ENCODE assay signal across 25 cellular contexts in genomic region chr14:85978851-85979250, GRCh38.
DNase-seq lines count a peak whose midpoint lies in the region; ATAC-seq and TF ChIP-seq lines count a peak whose summit lies in the region.
"Had no signal": no experiment of that assay in that cellular context is flagged by ENCODE, and none has a peak within 500 bp of the region (broad histone marks: within the 10 kb centered on the region; RNA-seq: fewer than 3 reads in every experiment).

No MANE protein-coding gene starts in this region.

- no peaks in the 10 kb centered on the region for H3K27me3 Mint-ChIP-seq in neural progenitor cell (ENCODE audit: insufficient read depth, low read depth)
- H3K27me3 Mint-ChIP-seq: activated CD4-positive, alpha-beta T cell treated with anti-CD3 and anti-CD28 coated beads, Interleukin-2, amount 10 ng/mL, durations not matched to agents 24 days and 14 days; activated naive CD8-positive, alpha-beta T cell treated with anti-CD3 and anti-CD28 coated beads, Interleukin-2, amount 50 U/mL, for 24 hours; CD4-positive, CD25-positive, alpha-beta regulatory T cell; stimulated activated naive B cell treated with anti-CD40 and anti-IgM and Interleukin-4, amounts not matched to agents 10 μg/mL and 1 μg/mL and 100 μg/mL, for 72 hours had no signal

- H3K4me1 Mint-ChIP-seq in neural progenitor cell: no peaks in the 10 kb centered on the region
- H3K4me1 Mint-ChIP-seq: activated CD4-positive, alpha-beta T cell treated with anti-CD3 and anti-CD28 coated beads, Interleukin-2, amount 10 ng/mL, durations not matched to agents 24 days and 14 days; activated naive CD8-positive, alpha-beta T cell treated with anti-CD3 and anti-CD28 coated beads, Interleukin-2, amount 50 U/mL, for 24 hours had no signal

- no peak overlapping the region for H3K4me3 Mint-ChIP-seq in neural progenitor cell
- H3K4me3 Mint-ChIP-seq: activated CD4-positive, alpha-beta T cell treated with anti-CD3 and anti-CD28 coated beads, Interleukin-2, amount 10 ng/mL, durations not matched to agents 24 days and 14 days; activated naive CD8-positive, alpha-beta T cell treated with anti-CD3 and anti-CD28 coated beads, Interleukin-2, amount 50 U/mL, for 24 hours; activated T-cell treated with anti-CD3 and anti-CD28 coated beads, Interleukin-2, amount 50 U/mL, for 4 hours; CD4-positive, CD25-positive, alpha-beta regulatory T cell; stimulated activated naive B cell treated with anti-CD40 and anti-IgM and Interleukin-4, amounts not matched to agents 10 μg/mL and 1 μg/mL and 100 μg/mL, for 72 hours had no signal

- H3K4me3 ChIP-seq in fibroblast of mammary gland (ENCODE audit: control insufficient read depth, low read depth, low read length) (no peak overlapping the region), neural progenitor cell (no peak overlapping the region)
- H3K4me3 ChIP-seq: heart left ventricle, sigmoid colon, suprapubic skin had no signal

- H3K36me3 Mint-ChIP-seq in neural progenitor cell: no peaks in the 10 kb centered on the region

- H3K27ac Mint-ChIP-seq in neural progenitor cell: no peak overlapping the region
- H3K27ac Mint-ChIP-seq: activated CD4-positive, alpha-beta T cell treated with anti-CD3 and anti-CD28 coated beads, Interleukin-2, amount 10 ng/mL, durations not matched to agents 24 days and 14 days; activated naive CD8-positive, alpha-beta T cell treated with anti-CD3 and anti-CD28 coated beads, Interleukin-2, amount 50 U/mL, for 24 hours; stimulated activated naive B cell treated with anti-CD40 and anti-IgM and Interleukin-4, amounts not matched to agents 10 μg/mL and 1 μg/mL and 100 μg/mL, for 72 hours had no signal

- no peaks in the 10 kb centered on the region for H3K9me3 ChIP-seq in neural progenitor cell (ENCODE audit: low read depth)
- H3K9me3 ChIP-seq: suprapubic skin had no signal

- H3K27me3 ChIP-seq in neural progenitor cell: no peaks in the 10 kb centered on the region
- H3K27me3 ChIP-seq: heart left ventricle, sigmoid colon, suprapubic skin had no signal

- H3K9ac ChIP-seq in neural progenitor cell: no peak overlapping the region

- no peak overlapping the region for H3K27ac ChIP-seq in neural progenitor cell
- H3K27ac ChIP-seq: heart left ventricle, sigmoid colon, suprapubic skin had no signal

- TF ChIP-seq CTCF in LNCAP (IDR thresholded peaks at IDR 0.05) (peak; percentile 54), fibroblast of mammary gland (conservative IDR thresholded peaks at IDR 0.05; ENCODE audit: control insufficient read depth, insufficient read depth, low read depth, low read length) (peak; percentile 8), neural progenitor cell (IDR thresholded peaks at IDR 0.05) (peak; percentile 12)

- H3K9me3 Mint-ChIP-seq in neural progenitor cell: peaks cover 6% of the 10 kb centered on the region
- H3K9me3 Mint-ChIP-seq: activated CD4-positive, alpha-beta T cell treated with anti-CD3 and anti-CD28 coated beads, Interleukin-2, amount 10 ng/mL, durations not matched to agents 24 days and 14 days had no signal

- H3K79me2 ChIP-seq in neural progenitor cell (ENCODE audit: low read depth): no peaks in the 10 kb centered on the region

- DNase-seq in OCI-M1 (lab: John Stamatoyannopoulos, UW): peak; percentile 1
- no peak for DNase-seq in fibroblast of mammary gland (ENCODE audit: low read depth)
- no peak for DNase-seq in neural progenitor cell (ENCODE audit: low spot score)
- DNase-seq in GM03348 (ENCODE audit: low spot score): no peak
- DNase-seq: activated CD4-positive, alpha-beta T cell treated with anti-CD3 and anti-CD28 coated beads, Interleukin-2, amount 10 ng/mL, durations not matched to agents 24 days and 14 days; activated gamma-delta T cell treated with Interleukin-2 at 50 U/mL for 16 hours; activated naive CD8-positive, alpha-beta T cell treated with anti-CD3 and anti-CD28 coated beads, Interleukin-2, amount 50 U/mL, for 24 hours; activated T-cell treated with anti-CD3 and anti-CD28 coated beads, Interleukin-2, amount 50 U/mL, for 4 hours; CD4-positive, CD25-positive, alpha-beta regulatory T cell; effector CD4-positive, alpha-beta T cell; EL; GOT3; heart left ventricle; IMR-90; NCI-H2029; NCI-H748 treated with DMSO at 0.1 percent for 48 hours; posterior cingulate gyrus; sigmoid colon; stimulated activated CD4-positive, alpha-beta T cell treated with anti-CD3 and anti-CD28 coated beads, Interleukin-4, amount 100 ng/mL, for 4 hours; stimulated activated naive B cell treated with anti-CD40 and anti-IgM and Interleukin-4, amounts not matched to agents 10 μg/mL and 1 μg/mL and 100 μg/mL, for 72 hours; T-helper 9 cell had no signal

- H3K36me3 ChIP-seq in neural progenitor cell: no peaks in the 10 kb centered on the region
- H3K36me3 ChIP-seq: heart left ventricle, sigmoid colon, suprapubic skin had no signal

- ATAC-seq in HG02870 (IDR thresholded peaks at IDR 0.05; ENCODE audit: unreplicated experiment): no peak
- ATAC-seq in GM21528 (IDR thresholded peaks at IDR 0.05; ENCODE audit: low FRiP score, unreplicated experiment): no peak
- ATAC-seq: activated naive CD8-positive, alpha-beta T cell treated with anti-CD3 and anti-CD28 coated beads, Interleukin-2, amount 50 U/mL, for 24 hours; activated T-cell treated with anti-CD3 and anti-CD28 coated beads, Interleukin-2, amount 50 U/mL, for 4 hours; heart left ventricle; stimulated activated naive B cell treated with anti-CD40 and anti-IgM and Interleukin-4, amounts not matched to agents 10 μg/mL and 1 μg/mL and 100 μg/mL, for 72 hours had no signal

- H3F3A ChIP-seq in neural progenitor cell (ENCODE audit: low read depth): no peaks in the 10 kb centered on the region

- H4K20me1 ChIP-seq in neural progenitor cell (ENCODE audit: low read depth): no peaks in the 10 kb centered on the region

- H3K4me2 ChIP-seq in neural progenitor cell: no peak overlapping the region

- no peak overlapping the region for H2AFZ ChIP-seq in neural progenitor cell (replicated peaks)

- H3K4me1 ChIP-seq in neural progenitor cell: no peaks in the 10 kb centered on the region
- H3K4me1 ChIP-seq: heart left ventricle, sigmoid colon, suprapubic skin had no signal
